In the genomic region with DNA sequence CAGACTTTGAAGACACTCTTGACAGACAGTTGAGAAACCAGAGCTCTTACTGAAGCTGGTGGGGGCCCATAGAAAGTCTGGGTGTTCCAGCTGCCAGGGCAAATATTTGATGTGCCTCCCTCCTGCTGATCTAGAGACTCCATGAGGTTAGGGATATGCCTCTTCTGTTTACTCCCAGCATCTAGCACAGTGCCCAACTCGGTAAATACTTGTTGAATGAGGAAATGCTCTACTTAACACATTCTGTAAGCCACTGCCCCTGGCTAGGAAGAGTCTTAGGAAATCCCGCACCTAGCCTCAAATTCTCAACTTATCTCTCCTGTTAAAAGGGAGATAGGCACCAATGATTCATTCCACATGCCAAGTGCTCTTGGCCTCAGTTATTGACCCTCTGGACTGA, we compare ENCODE assay signal across 10 cellular contexts.
DNase-seq lines count a peak whose midpoint lies in the region; ATAC-seq and TF ChIP-seq lines count a peak whose summit lies in the region.
"Had no signal": no experiment of that assay in that cellular context is flagged by ENCODE, and none has a peak within 500 bp of the region (broad histone marks: within the 10 kb centered on the region; RNA-seq: fewer than 3 reads in every experiment).

No MANE protein-coding gene starts in this region.

- ATAC-seq in DND-41 (ENCODE audit: insufficient read depth, low read depth) (peak; percentile 68), GM21526 (IDR thresholded peaks at IDR 0.05; ENCODE audit: low FRiP score, unreplicated experiment) (no peak)

- peak overlapping the region; percentile 90 for H3K27ac Mint-ChIP-seq in activated naive CD8-positive, alpha-beta T cell

- peaks cover 2% of the 10 kb centered on the region for H3K36me3 Mint-ChIP-seq in activated naive CD8-positive, alpha-beta T cell

- no peaks in the 10 kb centered on the region for H3K27me3 Mint-ChIP-seq in activated naive CD8-positive, alpha-beta T cell

- peaks cover 60% of the 10 kb centered on the region for H3K4me1 ChIP-seq in DND-41 (ENCODE audit: insufficient read depth, low read length)
- peaks cover 22% of the 10 kb centered on the region for H3K4me1 ChIP-seq in mesodermal cell (ENCODE audit: control insufficient read depth, insufficient read depth, low read length, poor library complexity, severe bottlenecking)
- H3K4me1 ChIP-seq: parathyroid adenoma had no signal

- no peak overlapping the region for H3K4me3 ChIP-seq in DND-41 (ENCODE audit: low read depth in 1 of 2, low read length in 2 of 2)
- no peak overlapping the region for H3K4me3 ChIP-seq in mesodermal cell (ENCODE audit: extremely low read depth, insufficient read depth, low read length, poor library complexity, severe bottlenecking)

- H3K9me3 ChIP-seq in DND-41 (ENCODE audit: insufficient read depth, low read length, severe bottlenecking) (no peaks in the 10 kb centered on the region), mesodermal cell (ENCODE audit: control insufficient read depth, low read length) (no peaks in the 10 kb centered on the region)

- peak overlapping the region; percentile 44 for H3K4me2 ChIP-seq in DND-41 (ENCODE audit: insufficient read depth, low read length)

- DNase-seq in DND-41 (peak; percentile 71), NCI-H1930 (lab: John Stamatoyannopoulos, UW) (peak; percentile 86 to 90), SKM-1 (lab: John Stamatoyannopoulos, UW; ENCODE audit: unreplicated experiment) (no peak), NK-92 (lab: John Stamatoyannopoulos, UW; ENCODE audit: unreplicated experiment) (no peak), HPDE6-E6E7 (ENCODE audit: extremely low spot score) (no peak)
- DNase-seq: IMR-90 had no signal

- peaks cover 71% of the 10 kb centered on the region for H3K4me1 Mint-ChIP-seq in activated naive CD8-positive, alpha-beta T cell (ENCODE audit: low read depth)

- peak overlapping the region; percentile 69 for H2AFZ ChIP-seq in DND-41 (ENCODE audit: low read depth, low read length)
- H2AFZ ChIP-seq: parathyroid adenoma had no signal

- H3K79me2 ChIP-seq in DND-41 (ENCODE audit: insufficient read depth, low read length), result no peaks in the 10 kb centered on the region
- H3K79me2 ChIP-seq: parathyroid adenoma had no signal

- peak overlapping the region; percentile 94 for H3K27ac ChIP-seq in DND-41 (ENCODE audit: low read length)
- peak overlapping the region; percentile 93 for H3K27ac ChIP-seq in mesodermal cell (ENCODE audit: low read depth, low read length, severe bottlenecking)
- H3K27ac ChIP-seq: parathyroid adenoma had no signal

- TF ChIP-seq CTCF in DND-41 (IDR thresholded peaks at IDR 0.05; ENCODE audit: borderline replicate concordance, extremely low read depth, low read length, poor library complexity, severe bottlenecking), result no peak

- no peaks in the 10 kb centered on the region for H3K36me3 ChIP-seq in DND-41 (ENCODE audit: insufficient read depth, low read length)
- no peaks in the 10 kb centered on the region for H3K36me3 ChIP-seq in mesodermal cell (ENCODE audit: control insufficient read depth, insufficient read depth, low read length)

- H3K9ac ChIP-seq in DND-41 (ENCODE audit: low read depth, low read length), result peak overlapping the region; percentile 40
- H3K9ac ChIP-seq: parathyroid adenoma had no signal

- H3K27me3 ChIP-seq in DND-41 (ENCODE audit: insufficient read depth, low read length, poor library complexity), result no peaks in the 10 kb centered on the region

- no peaks in the 10 kb centered on the region for H3K9me3 Mint-ChIP-seq in activated naive CD8-positive, alpha-beta T cell (ENCODE audit: low read depth)

- WGBS in mesodermal cell (ENCODE audit: insufficient coverage in 2 of 2), 2 experiments, result 33% methylated on average over 1 of the region's 2 CpGs; no CpG with 5 or more reads in 1 of the 2 experiments

- peak overlapping the region; percentile 39 for H3K4me3 Mint-ChIP-seq in activated naive CD8-positive, alpha-beta T cell

- no peaks in the 10 kb centered on the region for H4K20me1 ChIP-seq in DND-41 (ENCODE audit: insufficient read depth, low read length)

Comparison
In these comparisons a context has a peak if more than half of its experiments do, and no peak if none do; other contexts are left out.
1. DNase-seq: peak in DND-41 (single experiment) and NCI-H1930 (2 of 2); none in SKM-1 (single experiment), NK-92 (single experiment) and HPDE6-E6E7 (single experiment).